29 cellular contexts compared by ENCODE assay signal in genomic region chr1:112493351-112493750, GRCh38.
"Had no signal": no experiment of that assay in that cellular context is flagged by ENCODE, and none has a peak within 500 bp of the region (broad histone marks: within the 10 kb centered on the region; RNA-seq: fewer than 3 reads in every experiment).

No MANE protein-coding gene starts in this region.

- H3K4me1 Mint-ChIP-seq: mesothelial cell of epicardium; naive B cell; nephron progenitor cell; stimulated activated naive B cell treated with anti-CD40 and anti-IgM and Interleukin-4, amounts not matched to agents 10 μg/mL and 1 μg/mL and 100 μg/mL, for 72 hours had no signal

- H3K36me3 ChIP-seq: colonic mucosa, esophagus muscularis mucosa, gastroesophageal sphincter, ovary, spleen, thoracic aorta, tibial nerve had no signal

- H2AFZ ChIP-seq: hepatocyte had no signal

- DNase-seq: colonic mucosa; effector CD8-positive, alpha-beta T cell; foreskin keratinocyte; heart left ventricle; kidney; mesenchymal stem cell; mucosa of descending colon; naive B cell; nephron progenitor cell; nucleus accumbens; ovary; posterior cingulate gyrus; psoas muscle; right cardiac atrium; spleen; stimulated activated CD4-positive, alpha-beta T cell treated with anti-CD3 and anti-CD28 coated beads, Interleukin-4, amount 100 ng/mL, for 4 hours; stimulated activated naive B cell treated with anti-CD40 and anti-IgM and Interleukin-4, amounts not matched to agents 10 μg/mL and 1 μg/mL and 100 μg/mL, for 72 hours; upper lobe of left lung had no signal

- H3K4me2 ChIP-seq: hepatocyte had no signal

- H3K36me3 Mint-ChIP-seq: mesothelial cell of epicardium; stimulated activated naive B cell treated with anti-CD40 and anti-IgM and Interleukin-4, amounts not matched to agents 10 μg/mL and 1 μg/mL and 100 μg/mL, for 72 hours had no signal

- H3K4me3 Mint-ChIP-seq: dendritic cell treated with granulocyte-macrophage colony-stimulating factor and Interleukin-4, amounts not matched to agents 40 ng/mL and 50 ng/mL, for 4 days; mesothelial cell of epicardium; naive B cell; nephron progenitor cell; stimulated activated naive B cell treated with anti-CD40 and anti-IgM and Interleukin-4, amounts not matched to agents 10 μg/mL and 1 μg/mL and 100 μg/mL, for 72 hours; stimulated activated naive CD8-positive, alpha-beta T cell treated with anti-CD3 and anti-CD28 coated beads, Interleukin-15, Interleukin-2, amounts not matched to agents 100 ng/mL and 50 ng/mL, for 24 hours had no signal

- H3K4me1 ChIP-seq: colonic mucosa, esophagus muscularis mucosa, foreskin keratinocyte, gastroesophageal sphincter, heart left ventricle, psoas muscle, spleen, tibial nerve, upper lobe of left lung had no signal

- H3K27ac Mint-ChIP-seq: dendritic cell treated with granulocyte-macrophage colony-stimulating factor and Interleukin-4, amounts not matched to agents 40 ng/mL and 50 ng/mL, for 4 days; mesothelial cell of epicardium; nephron progenitor cell; stimulated activated naive B cell treated with anti-CD40 and anti-IgM and Interleukin-4, amounts not matched to agents 10 μg/mL and 1 μg/mL and 100 μg/mL, for 72 hours; stimulated activated naive CD8-positive, alpha-beta T cell treated with anti-CD3 and anti-CD28 coated beads, Interleukin-15, Interleukin-2, amounts not matched to agents 100 ng/mL and 50 ng/mL, for 24 hours had no signal

- H3K9me3 Mint-ChIP-seq: dendritic cell treated with granulocyte-macrophage colony-stimulating factor and Interleukin-4, amounts not matched to agents 40 ng/mL and 50 ng/mL, for 4 days; mesothelial cell of epicardium; naive B cell; nephron progenitor cell; stimulated activated naive B cell treated with anti-CD40 and anti-IgM and Interleukin-4, amounts not matched to agents 10 μg/mL and 1 μg/mL and 100 μg/mL, for 72 hours; stimulated activated naive CD8-positive, alpha-beta T cell treated with anti-CD3 and anti-CD28 coated beads, Interleukin-15, Interleukin-2, amounts not matched to agents 100 ng/mL and 50 ng/mL, for 24 hours had no signal

- H3K27me3 ChIP-seq: colonic mucosa, esophagus muscularis mucosa, foreskin keratinocyte, gastroesophageal sphincter, heart left ventricle, hepatocyte, ovary, tibial nerve, upper lobe of left lung had no signal

- H3K27ac ChIP-seq: colonic mucosa, esophagus muscularis mucosa, foreskin keratinocyte, gastroesophageal sphincter, heart left ventricle, hepatocyte, ovary, psoas muscle, skin epidermis, spleen, thoracic aorta, tibial nerve, upper lobe of left lung had no signal

- ATAC-seq: foreskin keratinocyte; gastroesophageal sphincter; heart left ventricle; left lobe of liver; mucosa of descending colon; psoas muscle; right cardiac atrium; stimulated activated naive B cell treated with anti-CD40 and anti-IgM and Interleukin-4, amounts not matched to agents 10 μg/mL and 1 μg/mL and 100 μg/mL, for 72 hours had no signal

- H3K4me3 ChIP-seq: colonic mucosa, esophagus muscularis mucosa, gastroesophageal sphincter, heart left ventricle, hepatocyte, lung, mucosa of descending colon, ovary, psoas muscle, skin epidermis, spleen, thoracic aorta, tibial nerve, upper lobe of left lung had no signal

- H3K9me3 ChIP-seq: colonic mucosa, esophagus muscularis mucosa, gastroesophageal sphincter, heart left ventricle, mucosa of descending colon, ovary, psoas muscle, spleen, thoracic aorta, tibial nerve, upper lobe of left lung had no signal

- H3K79me2 ChIP-seq: hepatocyte had no signal
